ENCODE assay signal across 16 cellular contexts in the genomic region with DNA sequence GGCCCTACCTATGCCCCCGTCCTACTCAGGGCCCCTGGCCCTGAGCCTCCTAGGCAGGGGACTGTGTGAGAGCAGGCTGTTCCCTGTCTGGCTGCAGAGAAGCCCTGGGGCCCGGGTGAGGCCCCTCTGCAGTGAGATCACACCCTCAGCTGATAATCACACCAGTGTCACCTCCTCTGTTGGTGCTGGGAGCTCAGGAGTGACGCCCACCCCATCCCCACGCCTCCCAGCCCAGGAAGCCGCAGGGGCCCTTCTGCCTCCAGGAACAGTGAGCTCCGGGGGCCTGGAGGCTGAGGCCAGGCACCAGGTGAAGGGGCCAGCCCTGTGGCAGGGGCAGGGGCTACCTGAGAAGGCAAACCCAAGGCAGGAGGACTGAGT. TPM values are rescaled to one million over a fixed set of nuclear protein-coding genes. Genes with fewer than 3 reads are reported as not detected.
"Had no signal": no experiment of that assay in that cellular context is flagged by ENCODE, and none has a peak within 500 bp of the region (broad histone marks: within the 10 kb centered on the region; RNA-seq: fewer than 3 reads in every experiment).

No MANE protein-coding gene starts in this region.

- H3K9me3 ChIP-seq: gastrocnemius medialis, upper lobe of left lung had no signal

- H3K27ac ChIP-seq: gastrocnemius medialis, upper lobe of left lung had no signal

- H3K27me3 ChIP-seq: upper lobe of left lung had no signal

- H3K36me3 ChIP-seq: gastrocnemius medialis, upper lobe of left lung had no signal

- FAIRE-seq: colon, small intestine had no signal

- H3K4me1 ChIP-seq: gastrocnemius medialis, upper lobe of left lung had no signal

- H3K4me3 ChIP-seq: gastrocnemius medialis, upper lobe of left lung had no signal

- DNase-seq: activated CD4-positive, alpha-beta T cell treated with anti-CD3 and anti-CD28 coated beads for 1 hour; activated CD4-positive, alpha-beta T cell treated with anti-CD3 and anti-CD28 coated beads, Interleukin-2, amount 50 U/mL, for 48 hours; activated CD8-positive, alpha-beta memory T cell treated with anti-CD3 and anti-CD28 coated beads, Interleukin-2, amount 10 ng/mL, durations not matched to agents 7 days and 5 days; activated effector memory CD4-positive, alpha-beta T cell treated with anti-CD3 and anti-CD28 coated beads, Interleukin-2, amount 50 U/mL, for 16 hours; activated naive CD8-positive, alpha-beta T cell treated with anti-CD3 and anti-CD28 coated beads for 36 hours; activated T-cell treated with anti-CD3 and anti-CD28 coated beads, Interleukin-2, amount 50 U/mL, for 4 hours; aorta; effector CD8-positive, alpha-beta T cell; gastrocnemius medialis; islet precursor cell; midbrain; naive B cell; small intestine; T-helper 9 cell had no signal

RNA-seq across cellular contexts. Expression of a gene that starts 20.0 kb away (rescaled TPM):
- total RNA-seq: activated CD8-positive, alpha-beta memory T cell treated with anti-CD3 and anti-CD28 coated beads, Interleukin-2, amount 10 ng/mL, durations not matched to agents 7 days and 5 days; activated naive CD8-positive, alpha-beta T cell treated with anti-CD3 and anti-CD28 coated beads for 36 hours; activated T-cell treated with anti-CD3 and anti-CD28 coated beads, Interleukin-2, amount 50 U/mL, for 4 hours had no signal
